ENCODE assay signal across 9 cellular contexts in the genomic region with DNA sequence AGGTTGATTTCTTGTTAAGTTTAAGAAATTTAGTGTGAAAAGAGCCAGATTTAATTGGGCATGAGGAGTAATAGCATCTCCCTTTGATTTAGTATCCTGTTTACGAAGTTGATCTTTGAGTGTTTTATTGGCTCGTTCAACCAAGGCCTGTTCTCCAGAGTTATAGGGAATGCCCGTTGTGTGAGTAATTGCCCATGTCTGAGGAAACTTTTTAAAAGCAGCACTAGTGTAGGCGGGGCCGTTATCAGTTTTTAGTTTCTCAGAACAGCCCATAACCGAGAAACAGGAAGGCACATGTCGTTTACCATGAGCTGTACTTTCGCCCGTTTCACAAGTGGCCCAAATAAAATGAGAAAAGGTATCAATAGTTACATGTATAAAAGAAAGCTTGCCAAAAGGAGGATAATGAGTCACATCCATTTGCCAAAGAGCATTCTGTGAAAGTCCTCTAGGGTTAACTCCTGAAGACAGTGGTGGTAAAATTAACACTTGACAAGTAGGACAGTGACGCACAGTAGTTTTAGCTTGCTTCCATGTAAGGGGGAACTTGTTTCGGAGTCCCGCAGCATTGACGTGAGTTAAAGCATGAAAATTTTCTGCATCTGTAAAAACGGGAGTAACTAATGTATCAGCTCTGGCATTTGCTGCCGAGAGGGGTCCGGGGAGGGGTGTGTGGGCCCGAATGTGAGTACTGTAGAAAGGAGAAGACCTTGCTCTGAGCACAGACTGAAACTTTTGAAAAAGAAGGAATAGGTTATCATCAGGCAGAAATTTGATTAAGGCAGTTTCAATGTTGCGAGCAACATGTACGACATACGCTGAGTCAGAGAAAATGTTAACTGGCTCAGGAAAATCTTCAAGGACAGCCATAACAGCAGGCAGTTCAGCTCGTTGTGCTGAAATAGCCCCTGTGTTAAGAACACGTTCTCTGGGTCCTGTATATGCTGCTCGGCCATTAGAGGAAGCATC. TPM values are rescaled to one million over a fixed set of nuclear protein-coding genes. Genes with fewer than 3 reads are reported as not detected.
DNase-seq lines count a peak whose midpoint lies in the region; ATAC-seq and TF ChIP-seq lines count a peak whose summit lies in the region.
"Had no signal": no experiment of that assay in that cellular context is flagged by ENCODE, and none has a peak within 500 bp of the region (broad histone marks: within the 10 kb centered on the region; RNA-seq: fewer than 3 reads in every experiment).

No MANE protein-coding gene starts in this region.

- WGBS in right lobe of liver (ENCODE audit: insufficient coverage, low coverage, low lambda C conversion rate, missing lambda C conversion rate) = 51% methylated on average over 18 of the region's 23 CpGs

- no peaks in the 10 kb centered on the region for H3K27me3 ChIP-seq in right lobe of liver

- H3K27ac ChIP-seq in VCaP = peak overlapping the region; percentile 68
- no peak overlapping the region for H3K27ac ChIP-seq in right lobe of liver

- peaks cover 0 to 7% (median 3%) of the 10 kb centered on the region in 4 donors for H3K4me1 ChIP-seq in right lobe of liver

- H3K4me3 ChIP-seq in right lobe of liver = no peak overlapping the region

- peak; percentile 68 for DNase-seq in HS-5 (ENCODE audit: low read depth)
- peak; percentile 38 to 64 for DNase-seq in stimulated activated CD4-positive, alpha-beta T cell treated with anti-CD3 and anti-CD28 coated beads, Interleukin-15, amount 100 ng/mL, for 48 hours (ENCODE audit: low read depth in 2 of 2)
- DNase-seq in right lobe of liver = no peak
- no peak for DNase-seq in NCI-H2227 treated with DMSO at 0.1 percent for 48 hours (lab: John Stamatoyannopoulos, UW)
- no peak for DNase-seq in DMS 273 treated with DMSO at 0.1 percent for 48 hours (lab: John Stamatoyannopoulos, UW)
- DNase-seq: KG1 had no signal

- no peak for TF ChIP-seq POLR2A in right lobe of liver (IDR thresholded peaks at IDR 0.05)

- ATAC-seq in esophagus mucosa (peak; percentile 75), HG03045 (IDR thresholded peaks at IDR 0.05; ENCODE audit: unreplicated experiment) (no peak), right lobe of liver (no peak)

- intact Hi-C loops in right lobe of liver (cut with DNase I) = no loop called here

- peaks cover 0 to 11% (median 2%) of the 10 kb centered on the region in 4 donors for H3K36me3 ChIP-seq in right lobe of liver

- H3K9me3 ChIP-seq in right lobe of liver = no peaks in the 10 kb centered on the region

- no peak for TF ChIP-seq CTCF in VCaP (conservative IDR thresholded peaks at IDR 0.05)
- no peak for TF ChIP-seq CTCF in right lobe of liver (IDR thresholded peaks at IDR 0.05)

RNA-seq across cellular contexts. Expression of a gene that starts 18.5 kb away (rescaled TPM):
- total RNA-seq in esophagus mucosa = 37.7 TPM
- total RNA-seq in right lobe of liver = 10 to 100 TPM in 4 of 6 experiments, 1 to 10 TPM in 2; 7.3 to 22.8 (median 11.1) TPM

RNA-seq across cellular contexts. Expression of a gene that starts 56.2 kb away (rescaled TPM):
- 191 TPM for total RNA-seq in esophagus mucosa
- total RNA-seq in right lobe of liver = under 1 TPM in 4 of 6 experiments, not detected in 2; 0.13 to 0.98 (median 0.49) TPM

Comparison
In these comparisons a context has a peak if more than half of its experiments do, and no peak if none do; other contexts are left out.
1. DNase-seq: peak in HS-5 (single experiment) and stimulated activated CD4-positive, alpha-beta T cell treated with anti-CD3 and anti-CD28 coated beads, Interleukin-15, amount 100 ng/mL, for 48 hours (2 of 2); none in right lobe of liver (0 of 3), NCI-H2227 treated with DMSO at 0.1 percent for 48 hours (single experiment) and DMS 273 treated with DMSO at 0.1 percent for 48 hours (single experiment).
2. RNA of a gene that starts 56.2 kb away (total RNA-seq): 191 TPM in esophagus mucosa (single experiment); 0.13 to 0.98 TPM in right lobe of liver; every median in the first group is over 10 times any median in the second.